In genomic region chr20:35279040-35279439, GRCh38 we compare ENCODE assay signal across 12 cellular contexts. TPM values are rescaled to one million over a fixed set of nuclear protein-coding genes. Genes with fewer than 3 reads are reported as not detected.
DNase-seq lines count a peak whose midpoint lies in the region; ATAC-seq and TF ChIP-seq lines count a peak whose summit lies in the region.
"Had no signal": no experiment of that assay in that cellular context is flagged by ENCODE, and none has a peak within 500 bp of the region (broad histone marks: within the 10 kb centered on the region; RNA-seq: fewer than 3 reads in every experiment).

No MANE protein-coding gene starts in this region.

- H3K4me3 Mint-ChIP-seq in MCF 10A (ENCODE audit: unreplicated experiment): peak overlapping the region; percentile 98
- H3K4me3 Mint-ChIP-seq in nephron: peak overlapping the region; percentile 51 to 83 (median 74)

- H3K9ac ChIP-seq in HUES48 (ENCODE audit: low read depth, low read length): no peak overlapping the region

- BruUV-seq in MCF 10A (replicated peaks; lab: Mats Ljungman, UMichigan): no TSS peak

- no peaks in the 10 kb centered on the region for H3K9me3 ChIP-seq in HUES48 (ENCODE audit: control insufficient read depth, insufficient read depth, low read length)
- H3K9me3 ChIP-seq: pancreas had no signal

- H3K36me3 Mint-ChIP-seq in MCF 10A (ENCODE audit: insufficient read depth, unreplicated experiment): peaks cover 64% of the 10 kb centered on the region
- peaks cover 35% of the 10 kb centered on the region for H3K36me3 Mint-ChIP-seq in nephron (ENCODE audit: low read depth)

- no peak for TF ChIP-seq CTCF in 22Rv1 (IDR thresholded peaks at IDR 0.05)
- TF ChIP-seq CTCF in MCF 10A (IDR thresholded peaks at IDR 0.05; ENCODE audit: unreplicated experiment): no peak
- TF ChIP-seq CTCF in nephron (IDR thresholded peaks at IDR 0.05; ENCODE audit: unreplicated experiment in 3 of 3): no peak

- peak overlapping the region; percentile 87 for H3K27ac ChIP-seq in 22Rv1
- H3K27ac ChIP-seq in HUES48 (ENCODE audit: low read depth, low read length): peak overlapping the region; percentile 93

- H3K4me1 ChIP-seq in HUES48 (ENCODE audit: control insufficient read depth, insufficient read depth, low read length): peaks cover 12% of the 10 kb centered on the region

- DNase-seq in MCF 10A (ENCODE audit: unreplicated experiment) (peak; percentile 66), iPS-NIHi11 (ENCODE audit: low spot score) (no peak)
- DNase-seq in stimulated activated naive CD4-positive, alpha-beta T cell treated with Interleukin-2 at 50 U/mL for 16 hours (lab: John Stamatoyannopoulos, UW): no peak
- DNase-seq: NCI-H1105 treated with DMSO at 0.1 percent for 48 hours had no signal

- H3K27ac Mint-ChIP-seq in MCF 10A (ENCODE audit: low read depth, unreplicated experiment) (peak overlapping the region; percentile 87), nephron (peak overlapping the region in 2 of 3 experiments; percentile 62 to 84)

- H3K36me3 ChIP-seq in HUES48 (ENCODE audit: control insufficient read depth, insufficient read depth, low read length): peaks cover 44% of the 10 kb centered on the region

- CTCF ChIA-PET in MCF 10A (lab: Yijun Ruan, JAX): interaction anchor here (0.5 to 3.5 kb wide), 9 partner anchors 10 to 739 kb away, joined by 3 to 22 read pairs (median 4); partner anchors contain the start of genes EDEM2 and GDF5

- H3K27me3 ChIP-seq in HUES48 (ENCODE audit: control insufficient read depth, insufficient read depth, low read length): no peaks in the 10 kb centered on the region
- H3K27me3 ChIP-seq: pancreas had no signal

- no peak for ATAC-seq in GM21786 (IDR thresholded peaks at IDR 0.05; ENCODE audit: unreplicated experiment)
- no peak for ATAC-seq in HG02884 (IDR thresholded peaks at IDR 0.05; ENCODE audit: unreplicated experiment)

- H3K27me3 Mint-ChIP-seq in MCF 10A (ENCODE audit: insufficient read depth, unreplicated experiment) (no peaks in the 10 kb centered on the region), nephron (ENCODE audit: low read depth) (peaks cover 3% of the 10 kb centered on the region)

- H3K9me3 Mint-ChIP-seq in MCF 10A (ENCODE audit: unreplicated experiment) (no peaks in the 10 kb centered on the region), nephron (no peaks in the 10 kb centered on the region)

- H3K4me1 Mint-ChIP-seq in MCF 10A (ENCODE audit: insufficient read depth, unreplicated experiment) (peaks cover 26% of the 10 kb centered on the region), nephron (peaks cover 9% of the 10 kb centered on the region)

- POLR2A ChIA-PET in MCF 10A (lab: Yijun Ruan, JAX): interaction anchor here (0.6 to 7.3 kb wide), 10 partner anchors 9 to 463 kb away, joined by 3 to 92 read pairs (median 4); partner anchors contain the start of genes CEP250, EDEM2, RBM39 and UQCC1

- intact Hi-C loops in MCF 10A (cut with micrococcal nuclease): no loop called here

- no peak overlapping the region for H3K4me3 ChIP-seq in HUES48 (ENCODE audit: low read depth, low read length)

RNA-seq across cellular contexts. Expression of gene MMP24OS, which starts 1.1 kb away (rescaled TPM):
- total RNA-seq in MCF 10A (2022): 43.2 and 52.2 TPM in 2 replicates

RNA-seq across cellular contexts. Expression of gene EIF6, which starts 5.5 kb away (rescaled TPM):
- 322 and 354 TPM in 2 replicates for total RNA-seq in MCF 10A (2022)

RNA-seq across cellular contexts. Expression of gene FAM83C, which starts 13.2 kb away (rescaled TPM):
- not detected in 2 replicates for total RNA-seq in MCF 10A (2022)
- total RNA-seq: cerebellum, pancreas, RPMI7951 had no signal

RNA-seq across cellular contexts. Expression of gene MMP24, which starts 52.5 kb away (rescaled TPM):
- total RNA-seq in MCF 10A (2022): 0.10 TPM in 1 of 2 replicates, not detected in the other
